In genomic region chr2:27734305-27734704, GRCh38 we compare ENCODE assay signal across 1 cellular context.
TF ChIP-seq lines count a peak whose summit lies in the region.

No MANE protein-coding gene starts in this region.

TF ChIP-seq in GM23338, 12 proteins besides CTCF, POLR2A, EP300 and RAD21 (continued from another document):
- TF ChIP-seq REST (IDR thresholded peaks at IDR 0.05; ENCODE audit: unreplicated experiment) (no peak), EZH2 (IDR thresholded peaks at IDR 0.05; ENCODE audit: low read depth, unreplicated experiment) (no peak), JUNB (IDR thresholded peaks at IDR 0.05; ENCODE audit: unreplicated experiment) (no peak), ETS1 (IDR thresholded peaks at IDR 0.05) (no peak), ZNF462 (CRISPR knock-in tag; IDR thresholded peaks at IDR 0.05) (no peak), ZNF331 (CRISPR knock-in tag; IDR thresholded peaks at IDR 0.05; ENCODE audit: low read depth) (no peak)
